9 cellular contexts compared by ENCODE assay signal in genomic region chr15:74172751-74173544, GRCh38. TPM values are rescaled to one million over a fixed set of nuclear protein-coding genes. Genes with fewer than 3 reads are reported as not detected.
DNase-seq lines count a peak whose midpoint lies in the region; ATAC-seq and TF ChIP-seq lines count a peak whose summit lies in the region.
"Had no signal": no experiment of that assay in that cellular context is flagged by ENCODE, and none has a peak within 500 bp of the region (broad histone marks: within the 10 kb centered on the region; RNA-seq: fewer than 3 reads in every experiment).

No MANE protein-coding gene starts in this region.

- CTCF ChIA-PET in SK-N-SH (lab: Yijun Ruan, JAX), result interaction anchor here (1.0 to 5.9 kb wide), 7 partner anchors 13 to 148 kb away, joined by 3 to 39 read pairs (median 4); no protein-coding TSS in a partner anchor

- H4K20me1 ChIP-seq in SK-N-SH (ENCODE audit: insufficient read depth), result no peaks in the 10 kb centered on the region
- H4K20me1 ChIP-seq in osteoblast (ENCODE audit: insufficient read depth, low read length), result no peaks in the 10 kb centered on the region

- TF ChIP-seq EP300 in SK-N-SH (IDR thresholded peaks at IDR 0.05; ENCODE audit: borderline replicate concordance in 1 of 2, low read depth in 1 of 2, low read length in 1 of 2), result no peak

- H3K9ac ChIP-seq in SK-N-SH, result no peak overlapping the region; the same call in 1 of the 2 replicates

- H3K9me2 ChIP-seq in SK-N-SH, result no peaks in the 10 kb centered on the region

- H3K36me3 ChIP-seq in SK-N-SH (replicated peaks in 1 of 2; ENCODE audit: control insufficient read depth in 1 of 2, insufficient read depth in 2 of 2, low read length in 1 of 2) (no peaks in the 10 kb centered on the region), cardiac muscle cell (no peaks in the 10 kb centered on the region), osteoblast (ENCODE audit: insufficient read depth, low read length) (no peaks in the 10 kb centered on the region)

- POLR2A ChIA-PET in SK-N-SH (lab: Yijun Ruan, JAX), result interaction anchor here (1.3 kb wide), 1 partner anchor 21 kb away, joined by 3 read pairs; no protein-coding TSS in a partner anchor

- WGBS in SK-N-SH (ENCODE audit: low lambda C conversion rate), result 84% methylated on average over 12 of the region's 15 CpGs

- H3K27ac ChIP-seq in SK-N-SH (ENCODE audit: low read depth in 2 of 2, low read length in 1 of 2), result peak overlapping the region in 1 of 2 experiments; percentile 86; a peak in 3 of 4 replicates
- no peak overlapping the region for H3K27ac ChIP-seq in cardiac muscle cell
- no peak overlapping the region for H3K27ac ChIP-seq in osteoblast (ENCODE audit: low read depth, low read length)

- H3K79me2 ChIP-seq in SK-N-SH (ENCODE audit: insufficient read depth), result no peaks in the 10 kb centered on the region
- H3K79me2 ChIP-seq in osteoblast (ENCODE audit: insufficient read depth, low read length), result no peaks in the 10 kb centered on the region

- peak overlapping the region; percentile 40; the same call in 1 of the 2 replicates for H3K4me2 ChIP-seq in SK-N-SH
- peak overlapping the region; percentile 59 for H3K4me2 ChIP-seq in osteoblast (ENCODE audit: insufficient read depth, low read length)

- peaks cover 27 to 69% of the 10 kb centered on the region in 2 experiments; a peak in 3 of 4 replicates for H3K4me1 ChIP-seq in SK-N-SH (ENCODE audit: control insufficient read depth in 1 of 2, insufficient read depth in 2 of 2, low read depth in 1 of 2, low read length in 1 of 2)
- peaks cover 24% of the 10 kb centered on the region for H3K4me1 ChIP-seq in cardiac muscle cell (ENCODE audit: low read depth)
- H3K4me1 ChIP-seq in osteoblast (ENCODE audit: insufficient read depth, low read length), result peaks cover 26% of the 10 kb centered on the region

- peak overlapping the region; percentile 7; the same call in 1 of the 2 replicates for H2AFZ ChIP-seq in SK-N-SH (ENCODE audit: low read depth)
- peak overlapping the region; percentile 87 for H2AFZ ChIP-seq in osteoblast (ENCODE audit: low read length)

- peak; percentile 79 for DNase-seq in AG08396 (ENCODE audit: low spot score)
- peak; percentile 61 for DNase-seq in SK-N-SH
- DNase-seq in cardiac muscle cell (ENCODE audit: low read depth in 1 of 2, low spot score in 1 of 2), result peak; percentile 23 to 90
- peak; percentile 97 for DNase-seq in osteoblast (ENCODE audit: insufficient read length, low spot score, missing footprints)
- DNase-seq in ACHN, result no peak
- DNase-seq in HuH-7 (ENCODE audit: low spot score), result no peak
- DNase-seq in DMS114 treated with DMSO at 0.1 percent for 48 hours (lab: John Stamatoyannopoulos, UW; ENCODE audit: unreplicated experiment), result no peak
- DNase-seq: NCI-H1048 had no signal

- TF ChIP-seq CTCF in SK-N-SH (IDR thresholded peaks at IDR 0.05) (no peak), cardiac muscle cell (IDR thresholded peaks at IDR 0.05; ENCODE audit: low read depth, low read length) (no peak), osteoblast (IDR thresholded peaks at IDR 0.05; ENCODE audit: extremely low read depth, low read depth, low read length) (no peak)

- H3F3A ChIP-seq in SK-N-SH (replicated peaks; ENCODE audit: insufficient read depth), result no peaks in the 10 kb centered on the region

- no peak for ATAC-seq in HG03045 (IDR thresholded peaks at IDR 0.05; ENCODE audit: unreplicated experiment)

- TF ChIP-seq RAD21 in SK-N-SH (IDR thresholded peaks at IDR 0.05; ENCODE audit: low read length), result no peak

- H3K9me3 ChIP-seq in SK-N-SH, result no peaks in the 10 kb centered on the region
- H3K9me3 ChIP-seq in cardiac muscle cell (ENCODE audit: low read depth), result no peaks in the 10 kb centered on the region
- H3K9me3 ChIP-seq in osteoblast (ENCODE audit: low read depth, low read length), result no peaks in the 10 kb centered on the region

- in situ Hi-C loops in ACHN (cut with HindIII; ENCODE audit: low pct_ligation_motif_present, low pct_unique_long_range_greater_than_20kb, low sequenced_read_pairs), result no loop called here

- H3K27me3 ChIP-seq in SK-N-SH (ENCODE audit: insufficient read depth), result no peaks in the 10 kb centered on the region
- H3K27me3 ChIP-seq in cardiac muscle cell, result no peaks in the 10 kb centered on the region
- no peaks in the 10 kb centered on the region for H3K27me3 ChIP-seq in osteoblast (ENCODE audit: insufficient read depth, low read length)

- no peak overlapping the region for H3K4me3 ChIP-seq in SK-N-SH (ENCODE audit: low read depth in 2 of 2, low read length in 1 of 2)
- no peak overlapping the region for H3K4me3 ChIP-seq in cardiac muscle cell
- H3K4me3 ChIP-seq in osteoblast (ENCODE audit: insufficient read depth, low read length), result peak overlapping the region; percentile 10

TF ChIP-seq in SK-N-SH, 30 proteins besides CTCF, POLR2A, EP300 and RAD21:
- TF ChIP-seq MAX (IDR thresholded peaks at IDR 0.05; ENCODE audit: low read depth) (no peak), POLR2AphosphoS5 (IDR thresholded peaks at IDR 0.05; ENCODE audit: low read depth, low read length) (0 out of 2 replicates have a peak, but pooled peaks have one; percentile 19)

RNA-seq across cellular contexts. Expression of gene ISLR, which starts 0.6 kb away (rescaled TPM):
- polyA plus RNA-seq in SK-N-SH (2012; rRNA removed) (3.4 and 7.3 TPM in 2 replicates), cardiac muscle cell (0.25 and 0.44 TPM in 2 replicates)
- 1.9 and 3.0 TPM in 2 replicates for polyA plus RNA-seq in SK-N-SH (2012; cell fraction: cytosol; rRNA removed)
- 1.7 and 1.9 TPM in 2 replicates for polyA plus RNA-seq in SK-N-SH (2012; cell fraction: nucleus; rRNA removed)
- total RNA-seq in cardiac muscle cell (1.6 and 4.1 TPM in 2 replicates), osteoblast (77.5 and 106 TPM in 2 replicates)

RNA-seq across cellular contexts. Expression of gene STRA6, which starts 29.6 kb away (rescaled TPM):
- 27.9 and 31.0 TPM in 2 replicates for polyA plus RNA-seq in SK-N-SH (2012; rRNA removed)
- 7.3 and 13.0 TPM in 2 replicates for polyA plus RNA-seq in SK-N-SH (2012; cell fraction: cytosol; rRNA removed)
- 140 and 152 TPM in 2 replicates for polyA plus RNA-seq in SK-N-SH (2012; cell fraction: nucleus; rRNA removed)
- total RNA-seq in cardiac muscle cell, result 32.5 and 49.6 TPM in 2 replicates
- polyA plus RNA-seq in cardiac muscle cell, result 38.6 and 55.5 TPM in 2 replicates
- total RNA-seq in osteoblast, result under 0.01 and 0.36 TPM in 2 replicates

RNA-seq across cellular contexts. Expression of gene ISLR2, which starts 42.6 kb away (rescaled TPM):
- 0.56 and 0.58 TPM in 2 replicates for polyA plus RNA-seq in SK-N-SH (2012; rRNA removed)
- polyA plus RNA-seq in SK-N-SH (2012; cell fraction: cytosol; rRNA removed), result 0.46 and 0.64 TPM in 2 replicates
- polyA plus RNA-seq in SK-N-SH (2012; cell fraction: nucleus; rRNA removed), result 0.45 and 1.1 TPM in 2 replicates
- 0.14 TPM in 1 of 2 replicates, not detected in the other for total RNA-seq in cardiac muscle cell
- 0.14 TPM in 1 of 2 replicates, not detected in the other for polyA plus RNA-seq in cardiac muscle cell
- total RNA-seq in osteoblast, result under 0.01 TPM in 1 of 2 replicates, not detected in the other

Comparison
In these comparisons a context has a peak if more than half of its experiments do, and no peak if none do; other contexts are left out.
1. DNase-seq: peak in AG08396 (single experiment), SK-N-SH (single experiment), cardiac muscle cell (2 of 2) and osteoblast (single experiment); none in ACHN (single experiment), HuH-7 (single experiment) and DMS114 treated with DMSO at 0.1 percent for 48 hours (single experiment).
2. RNA of gene ISLR, which starts 0.6 kb away (total RNA-seq): 77.5 to 106 TPM in osteoblast; 1.6 to 4.1 TPM in cardiac muscle cell; every median in the first group is over 10 times any median in the second.
3. RNA of gene STRA6, which starts 29.6 kb away (total RNA-seq): 32.5 to 49.6 TPM in cardiac muscle cell; under 0.01 to 0.36 TPM in osteoblast; every median in the first group is over 10 times any median in the second.